1 cellular context compared by ENCODE assay signal in genomic region chr14:53571990-53572389, GRCh38.
TF ChIP-seq lines count a peak whose summit lies in the region.

No MANE protein-coding gene starts in this region.

TF ChIP-seq in SK-N-SH, 30 proteins besides CTCF, POLR2A, EP300 and RAD21 (continued from another document):
- no peak for TF ChIP-seq YY1 (IDR thresholded peaks at IDR 0.05; ENCODE audit: low read depth)
- 0 out of 2 replicates have a peak, but pooled peaks have one; percentile 21 for TF ChIP-seq GATA2 (CRISPR knock-in tag; IDR thresholded peaks at IDR 0.05)
- TF ChIP-seq PBX3 (IDR thresholded peaks at IDR 0.05) = no peak
- TF ChIP-seq NRF1 (IDR thresholded peaks at IDR 0.05; ENCODE audit: low read depth, low read length) = no peak
- no peak for TF ChIP-seq JUND (IDR thresholded peaks at IDR 0.05)
- peak; percentile 24 for TF ChIP-seq CHD2 (IDR thresholded peaks at IDR 0.05; ENCODE audit: low read length, partially characterized antibody)
